ENCODE assay signal across 9 cellular contexts in the genomic region with DNA sequence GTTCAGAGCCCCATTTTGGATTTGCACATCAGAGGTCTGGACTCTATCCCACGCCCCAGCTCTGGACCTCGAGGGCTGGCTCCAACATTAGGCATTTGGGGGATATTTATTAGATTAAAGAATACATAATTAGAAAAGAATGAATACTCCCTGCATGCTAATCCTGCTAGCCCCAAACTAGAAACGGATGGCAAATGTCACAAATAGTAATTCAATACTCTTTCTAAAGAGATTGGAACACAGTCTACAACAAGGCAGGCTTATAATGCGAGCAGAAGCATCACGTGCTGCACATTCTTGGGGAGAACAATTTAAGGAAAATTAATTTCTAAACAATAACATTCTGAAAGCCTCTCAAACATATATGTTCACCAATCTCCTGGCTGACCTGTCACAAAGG. TPM values are rescaled to one million over a fixed set of nuclear protein-coding genes. Genes with fewer than 3 reads are reported as not detected.
DNase-seq lines count a peak whose midpoint lies in the region; ATAC-seq and TF ChIP-seq lines count a peak whose summit lies in the region.
"Had no signal": no experiment of that assay in that cellular context is flagged by ENCODE, and none has a peak within 500 bp of the region (broad histone marks: within the 10 kb centered on the region; RNA-seq: fewer than 3 reads in every experiment).

No MANE protein-coding gene starts in this region.

- no peak for TF ChIP-seq POLR2A in esophagus squamous epithelium (IDR thresholded peaks at IDR 0.05)
- no peak for TF ChIP-seq POLR2A in sigmoid colon (IDR thresholded peaks at IDR 0.05)

- 57 to 65% methylated on average over 5 of the region's 5 CpGs for WGBS in esophagus squamous epithelium, 2 donors
- 77 to 85% methylated on average over 5 of the region's 5 CpGs for WGBS in sigmoid colon, 2 donors

- no peak overlapping the region for H3K27ac Mint-ChIP-seq in osteocyte (ENCODE audit: unreplicated experiment)

- H3K79me2 ChIP-seq in DOHH2 (ENCODE audit: control insufficient read depth, low read length): no peaks in the 10 kb centered on the region

- H3K9me2 ChIP-seq in DOHH2 (replicated peaks; ENCODE audit: control insufficient read depth, low read length): no peaks in the 10 kb centered on the region

- TF ChIP-seq EP300 in sigmoid colon (IDR thresholded peaks at IDR 0.05): no peak

- H4K20me1 ChIP-seq in DOHH2 (ENCODE audit: control insufficient read depth, insufficient read depth, low read depth, low read length): no peaks in the 10 kb centered on the region

- peaks cover 6% of the 10 kb centered on the region for H3K27me3 Mint-ChIP-seq in osteocyte (ENCODE audit: unreplicated experiment)

- no peaks in the 10 kb centered on the region for H3K9me3 Mint-ChIP-seq in osteocyte (ENCODE audit: unreplicated experiment)

- intact Hi-C loops in esophagus squamous epithelium (cut with DNase I): no loop called here
- intact Hi-C loops in sigmoid colon (cut with DNase I): no loop called here

- H3K4me3 ChIP-seq in DOHH2 (ENCODE audit: low read length) (no peak overlapping the region), esophagus squamous epithelium (no peak overlapping the region), sigmoid colon (no peak overlapping the region)

- TF ChIP-seq CTCF in DOHH2 (IDR thresholded peaks at IDR 0.05; ENCODE audit: low read depth, low read length, poor library complexity, severe bottlenecking) (no peak), esophagus squamous epithelium (IDR thresholded peaks at IDR 0.05) (no peak), sigmoid colon (IDR thresholded peaks at IDR 0.05) (no peak), osteocyte (IDR thresholded peaks at IDR 0.05) (no peak)

- H3F3A ChIP-seq in DOHH2 (ENCODE audit: control insufficient read depth, insufficient read depth): peaks cover 26% of the 10 kb centered on the region

- 0 out of 2 replicates have a peak overlapping the region, but pooled peaks have one; percentile 39 for H3K27ac ChIP-seq in DOHH2 (ENCODE audit: low read depth, low read length)
- H3K27ac ChIP-seq in esophagus squamous epithelium: peak overlapping the region; percentile 76 to 91 (median 88)
- H3K27ac ChIP-seq in sigmoid colon: peak overlapping the region; percentile 74 to 88 (median 84)

- H3K4me1 ChIP-seq in DOHH2 (ENCODE audit: control insufficient read depth, low read length) (peaks cover 65% of the 10 kb centered on the region), esophagus squamous epithelium (peaks cover 22 to 55% (median 34%) of the 10 kb centered on the region in 3 donors), sigmoid colon (peaks cover 0 to 56% (median 54%) of the 10 kb centered on the region in 4 donors)

- H3K36me3 ChIP-seq in DOHH2 (ENCODE audit: control insufficient read depth, low read length): no peaks in the 10 kb centered on the region
- no peaks in the 10 kb centered on the region for H3K36me3 ChIP-seq in esophagus squamous epithelium
- no peaks in the 10 kb centered on the region for H3K36me3 ChIP-seq in sigmoid colon

- no peak overlapping the region for H3K4me3 Mint-ChIP-seq in osteocyte (ENCODE audit: unreplicated experiment)

- ATAC-seq in SK-N-SH treated with all-trans-retinoic acid at 6 μM for 48 hours: peak; percentile 54

- DNase-seq in esophagus squamous epithelium (lab: John Stamatoyannopoulos, UW) (no peak), sigmoid colon (no peak), osteocyte (ENCODE audit: extremely low spot score, unreplicated experiment) (no peak), NCI-H2081 (lab: John Stamatoyannopoulos, UW) (no peak), NCI-H2227 treated with DMSO at 0.1 percent for 48 hours (lab: John Stamatoyannopoulos, UW) (no peak), ecto neural progenitor cell (ENCODE audit: low spot score) (no peak)
- DNase-seq: activated CD4-positive, CD25-positive, alpha-beta regulatory T cell had no signal

- H3K4me2 ChIP-seq in DOHH2 (ENCODE audit: low read length): peak overlapping the region; percentile 68

- H3K27me3 ChIP-seq in DOHH2 (ENCODE audit: control insufficient read depth, low read length): no peaks in the 10 kb centered on the region
- H3K27me3 ChIP-seq in esophagus squamous epithelium: no peaks in the 10 kb centered on the region
- no peaks in the 10 kb centered on the region for H3K27me3 ChIP-seq in sigmoid colon

- H3K4me1 Mint-ChIP-seq in osteocyte (ENCODE audit: unreplicated experiment): peaks cover 17% of the 10 kb centered on the region

- no peaks in the 10 kb centered on the region for H3K9me3 ChIP-seq in DOHH2 (ENCODE audit: control insufficient read depth, insufficient read depth, low read length)
- no peaks in the 10 kb centered on the region for H3K9me3 ChIP-seq in esophagus squamous epithelium
- H3K9me3 ChIP-seq in sigmoid colon: no peaks in the 10 kb centered on the region

- H3K36me3 Mint-ChIP-seq in osteocyte (ENCODE audit: unreplicated experiment): no peaks in the 10 kb centered on the region

TF ChIP-seq in SK-N-SH treated with all-trans-retinoic acid at 6 μM for 48 hours, 23 proteins besides CTCF, POLR2A, EP300 and RAD21:
- TF ChIP-seq ISL1 (CRISPR knock-in tag; IDR thresholded peaks at IDR 0.05): 0 out of 2 replicates have a peak, but pooled peaks have one; percentile 12
- no peak for TF ChIP-seq PPARA (CRISPR knock-in tag; IDR thresholded peaks at IDR 0.05; ENCODE audit: borderline replicate concordance)

RNA-seq across cellular contexts. Expression of gene RAP1A, which starts 27.6 kb away (rescaled TPM):
- 100 to 1,000 TPM in 1 of 4 donors, 10 to 100 TPM in 3; 24.3 to 111 (median 43.3) TPM for total RNA-seq in esophagus squamous epithelium
- total RNA-seq in sigmoid colon: 100 to 1,000 TPM; 213 to 381 (median 301) TPM
- 100 to 1,000 TPM in 2 of 3 donors, 10 to 100 TPM in 1; 87.5 to 205 (median 178) TPM for polyA plus RNA-seq in sigmoid colon
- total RNA-seq in osteocyte: 48.3 and 51.0 TPM in 2 replicates
